In the genomic region with DNA sequence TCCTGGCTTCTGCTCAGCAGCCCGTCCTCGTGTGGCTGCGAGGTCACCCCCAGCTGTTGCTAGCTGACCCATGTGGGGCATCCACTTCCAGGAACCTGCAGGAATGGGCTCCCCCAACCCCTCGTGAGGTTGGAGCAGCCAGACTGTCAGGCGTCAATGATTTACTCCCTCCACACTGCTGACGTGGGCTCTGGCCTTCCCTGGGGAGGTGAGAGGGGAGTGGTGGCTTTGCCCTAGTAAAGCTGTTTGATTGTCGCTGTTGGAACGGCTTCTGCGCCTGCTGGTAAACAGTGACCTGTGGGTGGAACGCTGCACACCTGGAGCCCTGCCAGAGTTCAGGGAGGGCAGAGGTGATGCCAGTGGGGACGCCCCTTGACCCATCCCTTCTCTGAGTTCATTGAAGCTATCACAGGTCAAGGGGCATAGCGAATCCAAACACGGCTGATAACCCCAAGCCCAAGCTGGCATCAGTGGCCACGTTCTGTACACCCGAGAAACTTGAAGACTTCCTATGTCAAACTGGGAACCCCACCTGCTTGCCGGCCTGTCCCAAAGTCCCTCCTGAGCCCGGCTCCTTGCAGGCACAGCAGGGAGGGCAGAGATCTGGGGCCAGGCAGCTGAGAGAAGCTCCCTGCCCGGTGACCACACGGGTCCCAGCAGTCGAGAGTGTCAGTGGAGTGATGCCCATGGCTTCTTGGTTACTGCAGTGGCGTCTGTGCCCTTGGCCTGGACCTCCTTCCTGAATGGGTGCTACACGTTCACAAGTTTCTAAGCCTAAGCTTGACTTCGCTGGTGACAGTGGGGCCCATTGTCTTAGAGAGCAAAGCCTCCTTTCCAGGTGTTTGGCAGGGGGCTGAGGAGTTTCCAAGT, we compare ENCODE assay signal across 2 cellular contexts.
A peak's percentile ranks its signal among the peaks of the same experiment; 100 is the strongest.
TF ChIP-seq lines count a peak whose summit lies in the region.

No MANE protein-coding gene starts in this region.

TF ChIP-seq in HEK293T, 16 proteins besides CTCF, POLR2A, EP300 and RAD21:
- TF ChIP-seq, protein P1, sequence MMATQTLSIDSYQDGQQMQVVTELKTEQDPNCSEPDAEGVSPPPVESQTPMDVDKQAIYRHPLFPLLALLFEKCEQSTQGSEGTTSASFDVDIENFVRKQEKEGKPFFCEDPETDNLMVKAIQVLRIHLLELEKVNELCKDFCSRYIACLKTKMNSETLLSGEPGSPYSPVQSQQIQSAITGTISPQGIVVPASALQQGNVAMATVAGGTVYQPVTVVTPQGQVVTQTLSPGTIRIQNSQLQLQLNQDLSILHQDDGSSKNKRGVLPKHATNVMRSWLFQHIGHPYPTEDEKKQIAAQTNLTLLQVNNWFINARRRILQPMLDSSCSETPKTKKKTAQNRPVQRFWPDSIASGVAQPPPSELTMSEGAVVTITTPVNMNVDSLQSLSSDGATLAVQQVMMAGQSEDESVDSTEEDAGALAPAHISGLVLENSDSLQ (IDR thresholded peaks at IDR 0.05), result peak; percentile 65
- no peak for TF ChIP-seq FOXK2 (IDR thresholded peaks at IDR 0.05)

TF ChIP-seq in HepG2, 621 proteins besides CTCF, POLR2A, EP300 and RAD21:
- TF ChIP-seq, protein P2, sequence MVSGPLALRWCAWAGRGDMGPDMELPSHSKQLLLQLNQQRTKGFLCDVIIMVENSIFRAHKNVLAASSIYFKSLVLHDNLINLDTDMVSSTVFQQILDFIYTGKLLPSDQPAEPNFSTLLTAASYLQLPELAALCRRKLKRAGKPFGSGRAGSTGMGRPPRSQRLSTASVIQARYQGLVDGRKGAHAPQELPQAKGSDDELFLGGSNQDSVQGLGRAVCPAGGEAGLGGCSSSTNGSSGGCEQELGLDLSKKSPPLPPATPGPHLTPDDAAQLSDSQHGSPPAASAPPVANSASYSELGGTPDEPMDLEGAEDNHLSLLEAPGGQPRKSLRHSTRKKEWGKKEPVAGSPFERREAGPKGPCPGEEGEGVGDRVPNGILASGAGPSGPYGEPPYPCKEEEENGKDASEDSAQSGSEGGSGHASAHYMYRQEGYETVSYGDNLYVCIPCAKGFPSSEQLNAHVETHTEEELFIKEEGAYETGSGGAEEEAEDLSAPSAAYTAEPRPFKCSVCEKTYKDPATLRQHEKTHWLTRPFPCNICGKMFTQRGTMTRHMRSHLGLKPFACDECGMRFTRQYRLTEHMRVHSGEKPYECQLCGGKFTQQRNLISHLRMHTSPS (CRISPR knock-in tag; IDR thresholded peaks at IDR 0.05; ENCODE audit: low read depth), result peak; percentile 64
- no peak for TF ChIP-seq MAF1 (CRISPR knock-in tag; IDR thresholded peaks at IDR 0.05; ENCODE audit: borderline replicate concordance)
- TF ChIP-seq, protein P3, sequence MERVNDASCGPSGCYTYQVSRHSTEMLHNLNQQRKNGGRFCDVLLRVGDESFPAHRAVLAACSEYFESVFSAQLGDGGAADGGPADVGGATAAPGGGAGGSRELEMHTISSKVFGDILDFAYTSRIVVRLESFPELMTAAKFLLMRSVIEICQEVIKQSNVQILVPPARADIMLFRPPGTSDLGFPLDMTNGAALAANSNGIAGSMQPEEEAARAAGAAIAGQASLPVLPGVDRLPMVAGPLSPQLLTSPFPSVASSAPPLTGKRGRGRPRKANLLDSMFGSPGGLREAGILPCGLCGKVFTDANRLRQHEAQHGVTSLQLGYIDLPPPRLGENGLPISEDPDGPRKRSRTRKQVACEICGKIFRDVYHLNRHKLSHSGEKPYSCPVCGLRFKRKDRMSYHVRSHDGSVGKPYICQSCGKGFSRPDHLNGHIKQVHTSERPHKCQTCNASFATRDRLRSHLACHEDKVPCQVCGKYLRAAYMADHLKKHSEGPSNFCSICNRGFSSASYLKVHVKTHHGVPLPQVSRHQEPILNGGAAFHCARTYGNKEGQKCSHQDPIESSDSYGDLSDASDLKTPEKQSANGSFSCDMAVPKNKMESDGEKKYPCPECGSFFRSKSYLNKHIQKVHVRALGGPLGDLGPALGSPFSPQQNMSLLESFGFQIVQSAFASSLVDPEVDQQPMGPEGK (CRISPR knock-in tag; IDR thresholded peaks at IDR 0.05), result 0 out of 2 replicates have a peak, but pooled peaks have one; percentile 42
- peak; percentile 66 for TF ChIP-seq NR2F6 (IDR thresholded peaks at IDR 0.05)
- peak; percentile 53; the same call in 1 of the 2 replicates for TF ChIP-seq NR2F6 (CRISPR knock-in tag; IDR thresholded peaks at IDR 0.05)
- TF ChIP-seq RXRA (CRISPR knock-in tag; IDR thresholded peaks at IDR 0.05), result 0 out of 2 replicates have a peak, but pooled peaks have one; percentile 43
- TF ChIP-seq NR2F2 (IDR thresholded peaks at IDR 0.05; ENCODE audit: borderline replicate concordance, low read depth), result peak; percentile 68; the same call in 1 of the 2 replicates
- TF ChIP-seq FOXP1 (IDR thresholded peaks at IDR 0.05), result no peak
- 0 out of 2 replicates have a peak, but pooled peaks have one; percentile 11 for TF ChIP-seq FOXP1 (CRISPR knock-in tag; IDR thresholded peaks at IDR 0.05)
- TF ChIP-seq ZNF292 (CRISPR knock-in tag; IDR thresholded peaks at IDR 0.05; ENCODE audit: borderline replicate concordance, low read depth), result 0 out of 2 replicates have a peak, but pooled peaks have one; percentile 26
- TF ChIP-seq AGO2 (optimal IDR thresholded peaks at IDR 0.05; ENCODE audit: low read depth, low read length), result no peak
- TF ChIP-seq, protein P4, sequence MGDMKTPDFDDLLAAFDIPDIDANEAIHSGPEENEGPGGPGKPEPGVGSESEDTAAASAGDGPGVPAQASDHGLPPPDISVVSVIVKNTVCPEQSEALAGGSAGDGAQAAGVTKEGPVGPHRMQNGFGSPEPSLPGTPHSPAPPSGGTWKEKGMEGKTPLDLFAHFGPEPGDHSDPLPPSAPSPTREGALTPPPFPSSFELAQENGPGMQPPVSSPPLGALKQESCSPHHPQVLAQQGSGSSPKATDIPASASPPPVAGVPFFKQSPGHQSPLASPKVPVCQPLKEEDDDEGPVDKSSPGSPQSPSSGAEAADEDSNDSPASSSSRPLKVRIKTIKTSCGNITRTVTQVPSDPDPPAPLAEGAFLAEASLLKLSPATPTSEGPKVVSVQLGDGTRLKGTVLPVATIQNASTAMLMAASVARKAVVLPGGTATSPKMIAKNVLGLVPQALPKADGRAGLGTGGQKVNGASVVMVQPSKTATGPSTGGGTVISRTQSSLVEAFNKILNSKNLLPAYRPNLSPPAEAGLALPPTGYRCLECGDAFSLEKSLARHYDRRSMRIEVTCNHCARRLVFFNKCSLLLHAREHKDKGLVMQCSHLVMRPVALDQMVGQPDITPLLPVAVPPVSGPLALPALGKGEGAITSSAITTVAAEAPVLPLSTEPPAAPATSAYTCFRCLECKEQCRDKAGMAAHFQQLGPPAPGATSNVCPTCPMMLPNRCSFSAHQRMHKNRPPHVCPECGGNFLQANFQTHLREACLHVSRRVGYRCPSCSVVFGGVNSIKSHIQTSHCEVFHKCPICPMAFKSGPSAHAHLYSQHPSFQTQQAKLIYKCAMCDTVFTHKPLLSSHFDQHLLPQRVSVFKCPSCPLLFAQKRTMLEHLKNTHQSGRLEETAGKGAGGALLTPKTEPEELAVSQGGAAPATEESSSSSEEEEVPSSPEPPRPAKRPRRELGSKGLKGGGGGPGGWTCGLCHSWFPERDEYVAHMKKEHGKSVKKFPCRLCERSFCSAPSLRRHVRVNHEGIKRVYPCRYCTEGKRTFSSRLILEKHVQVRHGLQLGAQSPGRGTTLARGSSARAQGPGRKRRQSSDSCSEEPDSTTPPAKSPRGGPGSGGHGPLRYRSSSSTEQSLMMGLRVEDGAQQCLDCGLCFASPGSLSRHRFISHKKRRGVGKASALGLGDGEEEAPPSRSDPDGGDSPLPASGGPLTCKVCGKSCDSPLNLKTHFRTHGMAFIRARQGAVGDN (CRISPR knock-in tag; IDR thresholded peaks at IDR 0.05), result peak; percentile 36
- TF ChIP-seq NR2C2 (CRISPR knock-in tag; IDR thresholded peaks at IDR 0.05; ENCODE audit: borderline replicate concordance), result peak; percentile 40; the same call in 1 of the 2 replicates
- TF ChIP-seq HNRNPL (IDR thresholded peaks at IDR 0.05; ENCODE audit: low read depth, low read length), result 0 out of 2 replicates have a peak, but pooled peaks have one; percentile 36
- TF ChIP-seq POLR2AphosphoS2 (IDR thresholded peaks at IDR 0.05; ENCODE audit: low read depth, low read length), result no peak
- peak; percentile 45; the same call in 1 of the 2 replicates for TF ChIP-seq RARA (CRISPR knock-in tag; IDR thresholded peaks at IDR 0.05)
- TF ChIP-seq ZKSCAN5 (CRISPR knock-in tag; IDR thresholded peaks at IDR 0.05), result peak; percentile 62; the same call in 1 of the 2 replicates
- no peak for TF ChIP-seq ZFYVE20 (CRISPR knock-in tag; IDR thresholded peaks at IDR 0.05; ENCODE audit: borderline replicate concordance, low read depth)
